In genomic region chr3:62462790-62463186, GRCh38 we compare ENCODE assay signal across 8 cellular contexts.
"Had no signal": no experiment of that assay in that cellular context is flagged by ENCODE, and none has a peak within 500 bp of the region (broad histone marks: within the 10 kb centered on the region; RNA-seq: fewer than 3 reads in every experiment).

No MANE protein-coding gene starts in this region.

- H3K4me3 Mint-ChIP-seq: IgD-negative memory B cell had no signal

- H3K4me3 ChIP-seq: K562 had no signal

- H3K27ac Mint-ChIP-seq: IgD-negative memory B cell had no signal

- H3K9me3 Mint-ChIP-seq: IgD-negative memory B cell had no signal

- H3K36me3 Mint-ChIP-seq: IgD-negative memory B cell had no signal

- H3K27ac ChIP-seq: HL-60 had no signal

- ATAC-seq: HepG2, K562 had no signal

- FAIRE-seq: HepG2, HTR-8/SVneo, K562 had no signal

- H3K4me1 Mint-ChIP-seq: IgD-negative memory B cell had no signal

- H3K27me3 Mint-ChIP-seq: IgD-negative memory B cell had no signal

- DNase-seq: IMR-90, KBM-7, KG1 had no signal
